8 cellular contexts compared by ENCODE assay signal in genomic region chr17:29293890-29294579, GRCh38. TPM values are rescaled to one million over a fixed set of nuclear protein-coding genes. Genes with fewer than 3 reads are reported as not detected.
A peak's percentile ranks its signal among the peaks of the same experiment; 100 is the strongest.
DNase-seq lines count a peak whose midpoint lies in the region; ATAC-seq and TF ChIP-seq lines count a peak whose summit lies in the region.

Gene NUFIP2 (minus strand): TSS chr17:29294148. CDS start chr17:29294059, 89 bp downstream.

- DNase-seq in NCI-H69 (lab: John Stamatoyannopoulos, UW) (peak; percentile 99), coronary artery (ENCODE audit: low spot score) (peak; percentile 99)
- peak; percentile 99 for DNase-seq in activated CD4-positive, alpha-beta T cell treated with anti-CD3 and anti-CD28 coated beads, Interleukin-2, amount 10 ng/mL, durations not matched to agents 7 days and 5 days
- DNase-seq in stimulated activated CD4-positive, alpha-beta T cell treated with anti-CD3 and anti-CD28 coated beads, Interleukin-1b, Interleukin-23, amount 100 ng/mL, for 4 hours (ENCODE audit: low read depth in 2 of 2) = peak; percentile 96 to 98

- H3K27me3 Mint-ChIP-seq in activated CD4-positive, alpha-beta T cell treated with anti-CD3 and anti-CD28 coated beads, Interleukin-2, amount 10 ng/mL, durations not matched to agents 7 days and 5 days = no peaks in the 10 kb centered on the region

- H3K9me3 ChIP-seq in BLaER1 = no peaks in the 10 kb centered on the region

- H3K4me2 ChIP-seq in BLaER1 = peak within 1 kb of the TSS; percentile 86

- no peaks in the 10 kb centered on the region for H3K27me3 ChIP-seq in BLaER1
- no peaks in the 10 kb centered on the region for H3K27me3 ChIP-seq in layer of hippocampus (ENCODE audit: control insufficient read depth, insufficient read depth, low read length)

- H3K27ac Mint-ChIP-seq in activated CD4-positive, alpha-beta T cell treated with anti-CD3 and anti-CD28 coated beads, Interleukin-2, amount 10 ng/mL, durations not matched to agents 7 days and 5 days = peak within 1 kb of the TSS; percentile 99

- no peak for TF ChIP-seq CTCF in coronary artery (IDR thresholded peaks at IDR 0.05)

- no peaks in the 10 kb centered on the region for H3K9me3 Mint-ChIP-seq in activated CD4-positive, alpha-beta T cell treated with anti-CD3 and anti-CD28 coated beads, Interleukin-2, amount 10 ng/mL, durations not matched to agents 7 days and 5 days

- peak within 1 kb of the TSS; percentile 97 for H3K9ac ChIP-seq in BLaER1

- H3K4me1 ChIP-seq in BLaER1 = peaks cover 33% of the 10 kb centered on the region

- CTCF ChIA-PET in activated CD4-positive, alpha-beta T cell treated with anti-CD3 and anti-CD28 coated beads, Interleukin-2, amount 10 ng/mL, durations not matched to agents 7 days and 5 days (lab: Charles Lee) = interaction anchor here (0.9 to 1.3 kb wide), 7 partner anchors 9 to 149 kb away, joined by 3 to 6 read pairs (median 4); partner anchors contain the start of gene MYO18A

- H3K4me1 Mint-ChIP-seq in activated CD4-positive, alpha-beta T cell treated with anti-CD3 and anti-CD28 coated beads, Interleukin-2, amount 10 ng/mL, durations not matched to agents 7 days and 5 days = peaks cover 31% of the 10 kb centered on the region

- H3K4me3 Mint-ChIP-seq in activated CD4-positive, alpha-beta T cell treated with anti-CD3 and anti-CD28 coated beads, Interleukin-2, amount 10 ng/mL, durations not matched to agents 7 days and 5 days = peak within 1 kb of the TSS; percentile 97

- ATAC-seq in GM19328 (IDR thresholded peaks at IDR 0.05; ENCODE audit: unreplicated experiment) (peak; percentile 79), HG03520 (IDR thresholded peaks at IDR 0.05; ENCODE audit: unreplicated experiment) (peak; percentile 72)

- POLR2A ChIA-PET in activated CD4-positive, alpha-beta T cell treated with anti-CD3 and anti-CD28 coated beads, Interleukin-2, amount 10 ng/mL, durations not matched to agents 7 days and 5 days (lab: Charles Lee) = interaction anchor here (0.6 to 1.0 kb wide), 4 partner anchors 13 to 154 kb away, joined by 3 to 4 read pairs (median 3); no protein-coding TSS in a partner anchor

- peak within 1 kb of the TSS; percentile 98 for H3K4me3 ChIP-seq in BLaER1
- H3K4me3 ChIP-seq in coronary artery = peak within 1 kb of the TSS; percentile 98

- peaks cover 17% of the 10 kb centered on the region for H3K36me3 ChIP-seq in BLaER1

- H3K27ac ChIP-seq in BLaER1 (peak within 1 kb of the TSS; percentile 97), coronary artery (peak within 1 kb of the TSS; percentile 96 to 98), layer of hippocampus (ENCODE audit: low read depth, low read length) (peak within 1 kb of the TSS; percentile 97)

- H4K20me1 ChIP-seq in BLaER1 = peaks cover 40% of the 10 kb centered on the region

- H3K36me3 Mint-ChIP-seq in activated CD4-positive, alpha-beta T cell treated with anti-CD3 and anti-CD28 coated beads, Interleukin-2, amount 10 ng/mL, durations not matched to agents 7 days and 5 days (ENCODE audit: low read depth) = peaks cover 27% of the 10 kb centered on the region

RNA-seq across cellular contexts. Expression of gene NUFIP2, which starts in this region (rescaled TPM):
- 10 to 100 TPM; 66.9 to 85.4 TPM for total RNA-seq in activated CD4-positive, alpha-beta T cell treated with anti-CD3 and anti-CD28 coated beads, Interleukin-2, amount 10 ng/mL, durations not matched to agents 7 days and 5 days

Comparison
In these comparisons a context has a peak if more than half of its experiments do, and no peak if none do; other contexts are left out.
1. Peak in every context shown above with its lines: DNase-seq, ATAC-seq, H3K4me3 ChIP-seq and H3K27ac ChIP-seq.